1 cellular context compared by ENCODE assay signal in genomic region chr10:72719941-72720592, GRCh38.
TF ChIP-seq lines count a peak whose summit lies in the region.

No MANE protein-coding gene starts in this region.

TF ChIP-seq in IMR-90, 13 proteins besides CTCF, POLR2A, EP300 and RAD21:
- no peak for TF ChIP-seq MXI1 (IDR thresholded peaks at IDR 0.05; ENCODE audit: borderline replicate concordance, low read depth, low read length)
- TF ChIP-seq MAFK (IDR thresholded peaks at IDR 0.05; ENCODE audit: low read depth, low read length), result no peak
- TF ChIP-seq SMC3 (IDR thresholded peaks at IDR 0.05; ENCODE audit: low read depth, low read length), result no peak
- no peak for TF ChIP-seq CHD1 (IDR thresholded peaks at IDR 0.05; ENCODE audit: low read depth, low read length)
- TF ChIP-seq RCOR1 (IDR thresholded peaks at IDR 0.05; ENCODE audit: insufficient replicate concordance, low read length), result no peak
- TF ChIP-seq MAZ (IDR thresholded peaks at IDR 0.05; ENCODE audit: borderline replicate concordance, low read depth, low read length), result no peak
- no peak for TF ChIP-seq FOS (IDR thresholded peaks at IDR 0.05; ENCODE audit: low read depth, low read length)
- no peak for TF ChIP-seq RFX5 (IDR thresholded peaks at IDR 0.05; ENCODE audit: low read depth, low read length)
- TF ChIP-seq ELK1 (IDR thresholded peaks at IDR 0.05; ENCODE audit: borderline replicate concordance, low read depth, low read length), result no peak
- no peak for TF ChIP-seq CEBPB (IDR thresholded peaks at IDR 0.05; ENCODE audit: low read depth, low read length)
- no peak for TF ChIP-seq BHLHE40 (IDR thresholded peaks at IDR 0.05; ENCODE audit: low read depth, low read length)
- no peak for TF ChIP-seq NFE2L2 (IDR thresholded peaks at IDR 0.05; ENCODE audit: low read depth, low read length)
- TF ChIP-seq, protein P1, sequence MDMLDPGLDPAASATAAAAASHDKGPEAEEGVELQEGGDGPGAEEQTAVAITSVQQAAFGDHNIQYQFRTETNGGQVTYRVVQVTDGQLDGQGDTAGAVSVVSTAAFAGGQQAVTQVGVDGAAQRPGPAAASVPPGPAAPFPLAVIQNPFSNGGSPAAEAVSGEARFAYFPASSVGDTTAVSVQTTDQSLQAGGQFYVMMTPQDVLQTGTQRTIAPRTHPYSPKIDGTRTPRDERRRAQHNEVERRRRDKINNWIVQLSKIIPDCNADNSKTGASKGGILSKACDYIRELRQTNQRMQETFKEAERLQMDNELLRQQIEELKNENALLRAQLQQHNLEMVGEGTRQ (IDR thresholded peaks at IDR 0.05; ENCODE audit: low read depth, low read length), result no peak
TF ChIP-seq in IMR-90: peak in this region for 0.
